27 cellular contexts compared by ENCODE assay signal in genomic region chr3:126891791-126892190, GRCh38.
"Had no signal": no experiment of that assay in that cellular context is flagged by ENCODE, and none has a peak within 500 bp of the region (broad histone marks: within the 10 kb centered on the region; RNA-seq: fewer than 3 reads in every experiment).

No MANE protein-coding gene starts in this region.

- H3K36me3 Mint-ChIP-seq: activated naive CD8-positive, alpha-beta T cell treated with anti-CD3 and anti-CD28 coated beads, Interleukin-2, amount 10 ng/mL, durations not matched to agents 7 days and 5 days had no signal

- H3K9me3 Mint-ChIP-seq: activated CD4-positive, alpha-beta T cell treated with anti-CD3 and anti-CD28 coated beads, Interleukin-2, amount 10 ng/mL, durations not matched to agents 24 days and 14 days; activated CD8-positive, alpha-beta T cell treated with anti-CD3 and anti-CD28 coated beads for 36 hours; activated naive CD4-positive, alpha-beta T cell treated with anti-CD3 and anti-CD28 coated beads, Interleukin-2, amount 50 U/mL, for 24 hours; activated naive CD8-positive, alpha-beta T cell treated with anti-CD3 and anti-CD28 coated beads, Interleukin-2, amount 10 ng/mL, durations not matched to agents 7 days and 5 days; activated T-helper 2 cell treated with anti-CD3 and anti-CD28 coated beads, Interferon-gamma antibody, Interleukin-2, Interleukin-4, amounts not matched to agents 10 μg/mL and 5 μg/mL and 100 μg/mL, durations not matched to agents 14 hours and 24 hours and 36 hours had no signal

- H3K4me1 ChIP-seq: breast epithelium had no signal

- H3K4me3 Mint-ChIP-seq: activated CD4-positive, alpha-beta T cell treated with anti-CD3 and anti-CD28 coated beads, Interleukin-2, amount 10 ng/mL, durations not matched to agents 24 days and 14 days; activated CD8-positive, alpha-beta T cell treated with anti-CD3 and anti-CD28 coated beads for 36 hours; activated naive CD4-positive, alpha-beta T cell treated with anti-CD3 and anti-CD28 coated beads, Interleukin-2, amount 50 U/mL, for 24 hours; activated naive CD8-positive, alpha-beta T cell treated with anti-CD3 and anti-CD28 coated beads, Interleukin-2, amount 10 ng/mL, durations not matched to agents 7 days and 5 days had no signal

- H3K36me3 ChIP-seq: breast epithelium, WERI-Rb-1 had no signal

- H3K4me3 ChIP-seq: ascending aorta, breast epithelium, K562 had no signal

- H3K27ac ChIP-seq: ascending aorta, breast epithelium, WERI-Rb-1 had no signal

- H3K9me3 ChIP-seq: ascending aorta, breast epithelium had no signal

- DNase-seq: activated CD4-positive, alpha-beta T cell treated with anti-CD3 and anti-CD28 coated beads, Interleukin-2, amount 10 ng/mL, durations not matched to agents 24 days and 14 days; activated CD4-positive, alpha-beta T cell treated with anti-CD3 and anti-CD28 coated beads, Interleukin-2, amount 50 U/mL, for 4 hours; activated CD8-positive, alpha-beta T cell treated with anti-CD3 and anti-CD28 coated beads for 36 hours; activated gamma-delta T cell; activated naive CD4-positive, alpha-beta T cell treated with Interleukin-2 at 50 U/mL for 16 hours; activated naive CD8-positive, alpha-beta T cell treated with anti-CD3 and anti-CD28 coated beads, Interleukin-2, amount 10 ng/mL, durations not matched to agents 7 days and 5 days; activated T-cell treated with anti-CD3 and anti-CD28 coated beads, Interleukin-2, amount 50 U/mL, for 1 hour; amygdala; IMR-90; NCI-H1048; NCI-H1105 treated with DMSO at 0.1 percent for 48 hours; NCI-H1436; NCI-H1694; NCI-H1930; NCI-H345; NCI-H524 treated with DMSO at 0.1 percent for 48 hours; PC-3; Right ventricle myocardium superior; SW 1271; T-helper 1 cell; T1000; WERI-Rb-1 had no signal

- H3K4me1 Mint-ChIP-seq: activated CD4-positive, alpha-beta T cell treated with anti-CD3 and anti-CD28 coated beads, Interleukin-2, amount 10 ng/mL, durations not matched to agents 24 days and 14 days; activated naive CD4-positive, alpha-beta T cell treated with anti-CD3 and anti-CD28 coated beads, Interleukin-2, amount 50 U/mL, for 24 hours had no signal

- ATAC-seq: activated CD8-positive, alpha-beta T cell treated with anti-CD3 and anti-CD28 coated beads for 36 hours; PC-3 had no signal

- H3K27me3 Mint-ChIP-seq: activated CD4-positive, alpha-beta T cell treated with anti-CD3 and anti-CD28 coated beads, Interleukin-2, amount 10 ng/mL, durations not matched to agents 24 days and 14 days; activated CD8-positive, alpha-beta T cell treated with anti-CD3 and anti-CD28 coated beads for 36 hours; activated naive CD4-positive, alpha-beta T cell treated with anti-CD3 and anti-CD28 coated beads, Interleukin-2, amount 50 U/mL, for 24 hours had no signal

- H3K27me3 ChIP-seq: ascending aorta, breast epithelium had no signal

- H3K27ac Mint-ChIP-seq: activated CD4-positive, alpha-beta T cell treated with anti-CD3 and anti-CD28 coated beads, Interleukin-2, amount 10 ng/mL, durations not matched to agents 24 days and 14 days; activated CD8-positive, alpha-beta T cell treated with anti-CD3 and anti-CD28 coated beads for 36 hours; activated naive CD4-positive, alpha-beta T cell treated with anti-CD3 and anti-CD28 coated beads, Interleukin-2, amount 50 U/mL, for 24 hours; activated naive CD8-positive, alpha-beta T cell treated with anti-CD3 and anti-CD28 coated beads, Interleukin-2, amount 10 ng/mL, durations not matched to agents 7 days and 5 days; activated T-helper 2 cell treated with anti-CD3 and anti-CD28 coated beads, Interferon-gamma antibody, Interleukin-2, Interleukin-4, amounts not matched to agents 10 μg/mL and 5 μg/mL and 100 μg/mL, durations not matched to agents 14 hours and 24 hours and 36 hours had no signal
